8 cellular contexts compared by ENCODE assay signal in genomic region chr11:102453286-102453797, GRCh38. TPM values are rescaled to one million over a fixed set of nuclear protein-coding genes. Genes with fewer than 3 reads are reported as not detected.
A peak's percentile ranks its signal among the peaks of the same experiment; 100 is the strongest.
DNase-seq lines count a peak whose midpoint lies in the region; ATAC-seq, FAIRE-seq and TF ChIP-seq lines count a peak whose summit lies in the region.

No MANE protein-coding gene starts in this region.

- no peaks in the 10 kb centered on the region for H3K9me2 ChIP-seq in neural cell (ENCODE audit: insufficient read depth, low read length)

- no peak for TF ChIP-seq CTCF in RWPE2 (IDR thresholded peaks at IDR 0.05; ENCODE audit: poor library complexity, severe bottlenecking)
- no peak for TF ChIP-seq CTCF in neural cell (IDR thresholded peaks at IDR 0.05; ENCODE audit: poor library complexity, severe bottlenecking)
- TF ChIP-seq CTCF in D721Med (IDR thresholded peaks at IDR 0.05; ENCODE audit: insufficient read depth, missing control alignments) = no peak

- H3K36me3 ChIP-seq in RWPE2 (ENCODE audit: low read depth) = peaks cover 6% of the 10 kb centered on the region; the same call in 1 of the 2 replicates
- H3K36me3 ChIP-seq in endocrine pancreas (ENCODE audit: control insufficient read depth, insufficient read depth, low read length) = no peaks in the 10 kb centered on the region
- no peaks in the 10 kb centered on the region for H3K36me3 ChIP-seq in neural cell (ENCODE audit: insufficient read depth, low read length)

- H3K79me2 ChIP-seq in neural cell (replicated peaks; ENCODE audit: insufficient read depth, low read length) = peaks cover 26% of the 10 kb centered on the region

- DNase-seq in NK-92 treated with Interleukin-12 subunit alpha and Interleukin-12 subunit beta, amount 100 ng/mL, for 24 hours (lab: John Stamatoyannopoulos, UW) = peak; percentile 48
- DNase-seq in NK-92 (lab: John Stamatoyannopoulos, UW; ENCODE audit: unreplicated experiment) = no peak
- DNase-seq in RWPE2 (ENCODE audit: low spot score) = no peak
- no peak for DNase-seq in SHP77 treated with DMSO at 0.1 percent for 48 hours (lab: John Stamatoyannopoulos, UW)
- DNase-seq in D721Med (ENCODE audit: insufficient read length, low spot score) = no peak

- H2AFZ ChIP-seq in neural cell (ENCODE audit: low read depth, low read length) = peak overlapping the region; percentile 24

- H3K4me1 ChIP-seq in RWPE2 (ENCODE audit: insufficient read depth, poor library complexity, severe bottlenecking) = peaks cover 30% of the 10 kb centered on the region
- H3K4me1 ChIP-seq in endocrine pancreas (ENCODE audit: control insufficient read depth, insufficient read depth, low read length) = peaks cover 19% of the 10 kb centered on the region

- no peaks in the 10 kb centered on the region for H3K27me3 ChIP-seq in RWPE2 (ENCODE audit: insufficient read depth, poor library complexity, severe bottlenecking)
- no peaks in the 10 kb centered on the region for H3K27me3 ChIP-seq in endocrine pancreas (ENCODE audit: control insufficient read depth, insufficient read depth, low read length)
- peaks cover 8% of the 10 kb centered on the region for H3K27me3 ChIP-seq in neural cell (ENCODE audit: insufficient read depth, low read depth, low read length)

- H3K9me3 ChIP-seq in RWPE2 (ENCODE audit: severe bottlenecking) = no peaks in the 10 kb centered on the region
- no peaks in the 10 kb centered on the region for H3K9me3 ChIP-seq in endocrine pancreas (ENCODE audit: control insufficient read depth, low read length)
- no peaks in the 10 kb centered on the region for H3K9me3 ChIP-seq in neural cell (ENCODE audit: low read length)

- no peak for TF ChIP-seq RAD21 in neural cell (conservative IDR thresholded peaks at IDR 0.05)

- no peak for TF ChIP-seq EP300 in neural cell (conservative IDR thresholded peaks at IDR 0.05; ENCODE audit: poor library complexity, severe bottlenecking)

- ATAC-seq in RWPE2 (ENCODE audit: low read depth) (peak; percentile 3), GM18907 (IDR thresholded peaks at IDR 0.05; ENCODE audit: unreplicated experiment) (no peak)

- H3K9ac ChIP-seq in endocrine pancreas (ENCODE audit: control insufficient read depth, insufficient read depth, low read length) = peak overlapping the region; percentile 44
- H3K9ac ChIP-seq in neural cell (ENCODE audit: low read length) = peak overlapping the region; percentile 64

- H3F3A ChIP-seq in neural cell (ENCODE audit: insufficient read depth, low read length, poor library complexity, severe bottlenecking) = no peaks in the 10 kb centered on the region

- no peak for FAIRE-seq in D721Med (lab: Jason Lieb, UNC)

- H3K4me3 ChIP-seq in RWPE2 (ENCODE audit: severe bottlenecking) = peak overlapping the region; percentile 70
- H3K4me3 ChIP-seq in endocrine pancreas (ENCODE audit: control insufficient read depth, insufficient read depth, low read length) = peak overlapping the region; percentile 68
- peak overlapping the region; percentile 90 for H3K4me3 ChIP-seq in neural cell (ENCODE audit: low read length)

- H3K4me2 ChIP-seq in neural cell (ENCODE audit: low read length) = peak overlapping the region; percentile 7

- H3K27ac ChIP-seq in RWPE2 (ENCODE audit: poor library complexity, severe bottlenecking) (peak overlapping the region; percentile 65), neural cell (ENCODE audit: low read length) (no peak overlapping the region)

- no peaks in the 10 kb centered on the region for H4K20me1 ChIP-seq in neural cell (ENCODE audit: insufficient read depth)

TF ChIP-seq in neural cell, 6 proteins besides CTCF, POLR2A, EP300 and RAD21:
- TF ChIP-seq EZH2 (IDR thresholded peaks at IDR 0.05; ENCODE audit: borderline replicate concordance, insufficient read depth, low read length, poor library complexity, severe bottlenecking) = no peak
- no peak for TF ChIP-seq REST (IDR thresholded peaks at IDR 0.05; ENCODE audit: borderline replicate concordance)
- TF ChIP-seq SMC3 (conservative IDR thresholded peaks at IDR 0.05; ENCODE audit: poor library complexity) = no peak
- no peak for TF ChIP-seq MXI1 (conservative IDR thresholded peaks at IDR 0.05; ENCODE audit: poor library complexity, severe bottlenecking)

RNA-seq across cellular contexts. Expression of gene TMEM123, which starts 0.8 kb away (rescaled TPM):
- 6.5 and 7.7 TPM in 2 replicates for polyA plus RNA-seq in neural cell
- 9.3 and 10.2 TPM in 2 replicates for polyA minus RNA-seq in neural cell
